ENCODE assay signal across 1 cellular context in the genomic region with DNA sequence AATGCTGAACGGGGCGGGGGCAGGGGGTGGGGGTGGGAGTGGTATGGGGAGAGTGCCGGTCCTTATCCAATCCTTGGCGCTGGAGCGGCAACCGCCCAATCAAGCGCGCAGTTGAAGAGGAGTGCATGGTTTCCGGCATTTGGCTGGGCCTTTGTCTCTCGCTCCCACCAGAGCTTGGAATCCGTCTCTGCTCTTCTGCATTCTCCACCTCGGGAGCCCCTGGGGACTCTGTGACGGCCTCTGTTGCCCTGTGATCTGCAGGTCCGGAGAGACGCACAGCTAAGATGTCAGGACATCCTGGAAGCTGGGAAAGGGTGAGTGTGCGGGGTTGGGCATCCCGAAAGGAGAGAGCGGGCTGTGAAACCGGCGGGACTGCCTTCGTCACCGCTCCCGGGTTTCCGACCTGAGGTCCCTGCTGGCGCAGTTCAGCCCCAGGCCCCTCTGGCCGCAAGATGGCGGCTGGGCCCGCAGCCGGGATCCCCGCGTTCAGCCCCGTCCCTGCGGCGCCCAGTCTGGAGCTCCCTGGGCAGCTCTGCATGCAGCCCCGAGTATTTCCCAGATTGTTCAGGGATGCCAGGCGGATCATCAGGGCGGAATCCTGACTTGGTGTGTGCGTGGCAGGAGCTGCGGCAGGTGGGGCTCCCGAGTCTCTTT.
TF ChIP-seq lines count a peak whose summit lies in the region.

No MANE protein-coding gene starts in this region.

TF ChIP-seq in A549, 52 proteins besides CTCF, POLR2A, EP300 and RAD21 (continued from another document):
- TF ChIP-seq, protein P1, sequence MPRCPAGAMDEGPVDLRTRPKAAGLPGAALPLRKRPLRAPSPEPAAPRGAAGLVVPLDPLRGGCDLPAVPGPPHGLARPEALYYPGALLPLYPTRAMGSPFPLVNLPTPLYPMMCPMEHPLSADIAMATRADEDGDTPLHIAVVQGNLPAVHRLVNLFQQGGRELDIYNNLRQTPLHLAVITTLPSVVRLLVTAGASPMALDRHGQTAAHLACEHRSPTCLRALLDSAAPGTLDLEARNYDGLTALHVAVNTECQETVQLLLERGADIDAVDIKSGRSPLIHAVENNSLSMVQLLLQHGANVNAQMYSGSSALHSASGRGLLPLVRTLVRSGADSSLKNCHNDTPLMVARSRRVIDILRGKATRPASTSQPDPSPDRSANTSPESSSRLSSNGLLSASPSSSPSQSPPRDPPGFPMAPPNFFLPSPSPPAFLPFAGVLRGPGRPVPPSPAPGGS (IDR thresholded peaks at IDR 0.05) = 0 out of 3 replicates have a peak, but pooled peaks have one; percentile 64
- TF ChIP-seq, protein P2, sequence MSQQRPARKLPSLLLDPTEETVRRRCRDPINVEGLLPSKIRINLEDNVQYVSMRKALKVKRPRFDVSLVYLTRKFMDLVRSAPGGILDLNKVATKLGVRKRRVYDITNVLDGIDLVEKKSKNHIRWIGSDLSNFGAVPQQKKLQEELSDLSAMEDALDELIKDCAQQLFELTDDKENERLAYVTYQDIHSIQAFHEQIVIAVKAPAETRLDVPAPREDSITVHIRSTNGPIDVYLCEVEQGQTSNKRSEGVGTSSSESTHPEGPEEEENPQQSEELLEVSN (IDR thresholded peaks at IDR 0.05; ENCODE audit: borderline replicate concordance, low read depth) = peak; percentile 28
TF ChIP-seq in A549: peak in this region for 9.
